In genomic region chr12:90280564-90281058, GRCh38 we compare ENCODE assay signal across 12 cellular contexts.
DNase-seq lines count a peak whose midpoint lies in the region; ATAC-seq and TF ChIP-seq lines count a peak whose summit lies in the region.
"Had no signal": no experiment of that assay in that cellular context is flagged by ENCODE, and none has a peak within 500 bp of the region (broad histone marks: within the 10 kb centered on the region; RNA-seq: fewer than 3 reads in every experiment).

No MANE protein-coding gene starts in this region.

- H3K27me3 ChIP-seq in GM06990 (replicated peaks; ENCODE audit: control insufficient read depth, insufficient read depth, low read length) (no peaks in the 10 kb centered on the region), vagina (no peaks in the 10 kb centered on the region)

- no peak overlapping the region for H3K27ac ChIP-seq in vagina
- no peak overlapping the region for H3K27ac ChIP-seq in substantia nigra (ENCODE audit: low read depth, low read length, poor library complexity, severe bottlenecking)

- no peak for TF ChIP-seq CTCF in GM06990 (IDR thresholded peaks at IDR 0.05; ENCODE audit: insufficient read depth, low read length, poor library complexity, severe bottlenecking)
- TF ChIP-seq CTCF in cardiac fibroblast (IDR thresholded peaks at IDR 0.05; ENCODE audit: low read depth, low read length): no peak
- TF ChIP-seq CTCF in vagina (IDR thresholded peaks at IDR 0.05): no peak

- ATAC-seq in GM19351 (IDR thresholded peaks at IDR 0.05; ENCODE audit: unreplicated experiment) (peak; percentile 71), HG03196 (IDR thresholded peaks at IDR 0.05; ENCODE audit: unreplicated experiment) (peak; percentile 64)
- ATAC-seq: sciatic nerve had no signal

- H3K36me3 ChIP-seq in GM06990 (ENCODE audit: control insufficient read depth, insufficient read depth, low read length): no peaks in the 10 kb centered on the region
- no peaks in the 10 kb centered on the region for H3K36me3 ChIP-seq in vagina

- intact Hi-C loops in vagina (cut with DNase I): no loop called here

- H3K4me1 ChIP-seq in vagina: no peaks in the 10 kb centered on the region

- H3K4me3 ChIP-seq in GM06990 (replicated peaks; ENCODE audit: low read depth, low read length) (no peak overlapping the region), cardiac fibroblast (replicated peaks in 1 of 2; ENCODE audit: low read depth in 2 of 2, low read length in 2 of 2) (no peak overlapping the region), vagina (no peak overlapping the region)

- H3K9me3 ChIP-seq in vagina: no peaks in the 10 kb centered on the region

- no peak for TF ChIP-seq POLR2A in vagina (IDR thresholded peaks at IDR 0.05)

- peak; percentile 37 for DNase-seq in GM06990 (ENCODE audit: extremely low read depth, insufficient read length)
- peak; percentile 47 to 81 for DNase-seq in cardiac fibroblast (ENCODE audit: low read depth in 2 of 2)
- no peak for DNase-seq in vagina (ENCODE audit: extremely low spot score in 2 of 2)
- DNase-seq in substantia nigra (lab: John Stamatoyannopoulos, UW): no peak
- DNase-seq in H4 (ENCODE audit: low spot score): no peak
- DNase-seq in NCI-H1048 (lab: John Stamatoyannopoulos, UW): no peak
- DNase-seq: cortex of kidney, DMS53, NCI-H2081 treated with DMSO at 0.1 percent for 48 hours had no signal

Comparison
In these comparisons a context has a peak if more than half of its experiments do, and no peak if none do; other contexts are left out.
1. DNase-seq: peak in GM06990 (single experiment) and cardiac fibroblast (2 of 2); none in vagina (0 of 2), substantia nigra (0 of 49), H4 (single experiment) and NCI-H1048 (single experiment).